In the genomic region with DNA sequence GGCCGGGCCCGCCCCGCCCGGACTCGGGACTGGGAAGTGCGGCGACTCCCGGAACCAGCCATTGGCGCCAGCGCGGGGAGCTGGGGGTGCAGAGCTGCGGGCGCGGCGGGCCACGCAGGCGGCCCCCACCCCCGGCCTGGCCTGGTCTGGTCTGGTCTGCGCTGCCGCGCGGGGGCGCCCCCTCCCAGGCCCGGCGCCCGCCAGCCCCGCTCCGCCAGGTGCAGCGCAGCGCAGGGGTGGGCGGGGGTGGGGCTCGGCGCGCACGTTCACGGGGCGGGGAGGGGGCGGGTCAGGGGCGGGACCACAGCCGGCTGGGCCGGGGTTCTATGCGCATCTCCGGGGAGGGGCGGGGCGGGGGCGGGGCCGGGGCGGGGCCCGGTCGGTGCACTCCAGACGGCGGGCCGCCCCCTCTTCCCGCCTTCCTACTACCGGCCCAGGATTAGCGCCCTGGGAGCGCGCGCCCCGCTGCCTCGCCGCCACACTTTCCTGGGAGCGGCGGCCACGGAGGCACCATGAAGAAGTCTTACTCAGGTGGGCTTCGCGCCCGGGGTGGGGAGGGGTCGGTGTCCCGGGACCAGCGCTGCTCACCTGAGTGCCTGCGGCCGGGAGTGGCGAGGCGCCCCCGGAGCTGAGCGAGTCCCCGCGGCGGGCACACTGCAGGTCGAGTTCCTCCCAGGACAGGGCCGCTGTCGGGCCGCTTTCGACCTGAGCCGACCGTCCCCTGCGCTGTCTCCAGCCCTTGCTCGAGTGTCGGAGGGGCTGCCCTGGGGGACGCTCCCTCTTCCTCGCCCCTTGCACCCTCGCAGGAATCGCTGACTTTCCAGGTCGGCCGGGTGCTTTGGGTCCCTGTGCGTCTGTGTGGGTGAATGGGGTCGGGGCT, we compare ENCODE assay signal across 8 cellular contexts.
DNase-seq lines count a peak whose midpoint lies in the region; ATAC-seq and FAIRE-seq lines count a peak whose summit lies in the region.

No MANE protein-coding gene starts in this region.

- no peaks in the 10 kb centered on the region for H4K20me1 ChIP-seq in BLaER1

- no peaks in the 10 kb centered on the region for H3K36me3 ChIP-seq in BLaER1

- H3K4me3 ChIP-seq in BLaER1 = peak overlapping the region; percentile 71

- intact Hi-C loops in Right ventricle myocardium superior (cut with DNase I) = no loop called here

- H3K4me1 ChIP-seq in BLaER1 = peaks cover 34% of the 10 kb centered on the region

- peak; percentile 57 for DNase-seq in RCC 7860 (ENCODE audit: low spot score)
- peak; percentile 32 for DNase-seq in activated gamma-delta T cell treated with anti-CD3 and anti-CD28 coated beads, Interleukin-2, amount 50 U/mL, for 16 hours (ENCODE audit: low read depth)
- peak; percentile 59 for DNase-seq in Right ventricle myocardium superior
- peak; percentile 8 for DNase-seq in putamen (ENCODE audit: low spot score)
- no peak for DNase-seq in SIG-M5 (lab: John Stamatoyannopoulos, UW)

- H3K9ac ChIP-seq in BLaER1 = peak overlapping the region; percentile 70; the same call in 1 of the 2 replicates

- peaks cover 34% of the 10 kb centered on the region for H3K27me3 ChIP-seq in BLaER1

- no peaks in the 10 kb centered on the region for H3K9me3 ChIP-seq in BLaER1

- H3K4me2 ChIP-seq in BLaER1 = peak overlapping the region; percentile 100

- H3K27ac ChIP-seq in BLaER1 = no peak overlapping the region

- FAIRE-seq in RCC 7860 (lab: Jason Lieb, UNC) = no peak

- ATAC-seq in GM19351 (IDR thresholded peaks at IDR 0.05; ENCODE audit: unreplicated experiment) (peak; percentile 57), HG03520 (IDR thresholded peaks at IDR 0.05; ENCODE audit: unreplicated experiment) (peak; percentile 68), Right ventricle myocardium superior (ENCODE audit: poor library complexity) (peak; percentile 84)
